ENCODE assay signal across 8 cellular contexts in genomic region chr10:87860156-87860795, GRCh38. TPM values are rescaled to one million over a fixed set of nuclear protein-coding genes. Genes with fewer than 3 reads are reported as not detected.
DNase-seq lines count a peak whose midpoint lies in the region; ATAC-seq and TF ChIP-seq lines count a peak whose summit lies in the region.

No MANE protein-coding gene starts in this region.

- H3K36me3 ChIP-seq in KOPT-K1 (ENCODE audit: insufficient read depth, low read length) (no peaks in the 10 kb centered on the region; the same call in 1 of the 2 replicates), RWPE2 (ENCODE audit: low read depth) (0 out of 2 replicates have a peak, but pooled peaks cover 2% of the 10 kb centered on the region)

- H3K9me3 Mint-ChIP-seq in activated T-cell treated with anti-CD3 and anti-CD28 coated beads, Interleukin-2, amount 50 U/mL, for 4 hours, result no peaks in the 10 kb centered on the region
- peaks cover 0 to 5% (median 0%) of the 10 kb centered on the region in 7 donors for H3K9me3 Mint-ChIP-seq in naive B cell

- no peak overlapping the region for H3K4me3 ChIP-seq in RWPE2 (ENCODE audit: severe bottlenecking)

- peak overlapping the region in 5 of 6 donors; percentile 42 to 97 (median 78) for H3K27ac Mint-ChIP-seq in naive B cell

- ATAC-seq in activated T-cell treated with anti-CD3 and anti-CD28 coated beads, Interleukin-2, amount 50 U/mL, for 4 hours, result no peak
- ATAC-seq in RWPE2 (ENCODE audit: low read depth), result no peak
- ATAC-seq in naive B cell (ENCODE audit: low read depth in 2 of 2), result peak; percentile 13
- ATAC-seq in HG03442 (IDR thresholded peaks at IDR 0.05; ENCODE audit: unreplicated experiment), result no peak

- H3K4me3 Mint-ChIP-seq in activated T-cell treated with anti-CD3 and anti-CD28 coated beads, Interleukin-2, amount 50 U/mL, for 4 hours, result peak overlapping the region; percentile 1
- H3K4me3 Mint-ChIP-seq in naive B cell, result peak overlapping the region; percentile 10 to 99 (median 76)

- H3K4me1 Mint-ChIP-seq in activated T-cell treated with anti-CD3 and anti-CD28 coated beads, Interleukin-2, amount 50 U/mL, for 4 hours (ENCODE audit: low read depth), result peaks cover 24% of the 10 kb centered on the region
- peaks cover 24 to 29% (median 28%) of the 10 kb centered on the region in 3 donors for H3K4me1 Mint-ChIP-seq in naive B cell

- no peaks in the 10 kb centered on the region for H3K27me3 Mint-ChIP-seq in activated T-cell treated with anti-CD3 and anti-CD28 coated beads, Interleukin-2, amount 50 U/mL, for 4 hours (ENCODE audit: low read depth)
- H3K27me3 Mint-ChIP-seq in naive B cell, result no peaks in the 10 kb centered on the region

- no peaks in the 10 kb centered on the region for H3K4me1 ChIP-seq in RWPE2 (ENCODE audit: insufficient read depth, poor library complexity, severe bottlenecking)

- H3K27ac ChIP-seq in KOPT-K1 (ENCODE audit: low read depth, low read length, poor library complexity, severe bottlenecking), result peak overlapping the region; percentile 98
- no peak overlapping the region for H3K27ac ChIP-seq in RWPE2 (ENCODE audit: poor library complexity, severe bottlenecking)

- H3K27me3 ChIP-seq in RWPE2 (ENCODE audit: insufficient read depth, poor library complexity, severe bottlenecking), result no peaks in the 10 kb centered on the region

- DNase-seq in activated T-cell treated with anti-CD3 and anti-CD28 coated beads, Interleukin-2, amount 50 U/mL, for 4 hours, result peak; percentile 9
- no peak for DNase-seq in activated T-cell treated with anti-CD3 and anti-CD28 coated beads, Interleukin-2, amount 50 U/mL, for 48 hours
- DNase-seq in RWPE2 (ENCODE audit: low spot score) (no peak), cerebellar cortex (ENCODE audit: low spot score) (peak; percentile 77), naive B cell (peak; percentile 71), inferior parietal cortex (ENCODE audit: extremely low spot score) (no peak)

- H3K36me3 Mint-ChIP-seq in activated T-cell treated with anti-CD3 and anti-CD28 coated beads, Interleukin-2, amount 50 U/mL, for 4 hours (ENCODE audit: insufficient read depth), result no peaks in the 10 kb centered on the region
- H3K36me3 Mint-ChIP-seq in naive B cell, result no peaks in the 10 kb centered on the region

- peak; percentile 78 for TF ChIP-seq CTCF in RWPE2 (IDR thresholded peaks at IDR 0.05; ENCODE audit: poor library complexity, severe bottlenecking)

- H3K9me3 ChIP-seq in KOPT-K1 (ENCODE audit: insufficient read depth, low read length, poor library complexity, severe bottlenecking) (peaks cover 6% of the 10 kb centered on the region), RWPE2 (ENCODE audit: severe bottlenecking) (no peaks in the 10 kb centered on the region)

RNA-seq across cellular contexts. Expression of gene KLLN, which starts 3.1 kb away (rescaled TPM):
- total RNA-seq in activated T-cell treated with anti-CD3 and anti-CD28 coated beads, Interleukin-2, amount 50 U/mL, for 4 hours, result under 1 TPM; 0.32 to 0.43 (median 0.35) TPM
- under 1 TPM in 5 of 6 donors, not detected in 1; 0.09 to 0.55 (median 0.22) TPM for polyA plus RNA-seq in naive B cell (ENCODE audit: low read depth in 6 of 6)

RNA-seq across cellular contexts. Expression of gene PTEN, which starts 3.1 kb away (rescaled TPM):
- total RNA-seq in activated T-cell treated with anti-CD3 and anti-CD28 coated beads, Interleukin-2, amount 50 U/mL, for 4 hours, result 10 to 100 TPM; 32.8 to 37.2 (median 35.5) TPM
- polyA plus RNA-seq in naive B cell (ENCODE audit: low read depth in 6 of 6), result 10 to 100 TPM; 34.1 to 53.4 (median 46.7) TPM

RNA-seq across cellular contexts. Expression of gene ATAD1, which starts 42.2 kb away (rescaled TPM):
- 10 to 100 TPM; 52.2 to 61.1 (median 52.5) TPM for total RNA-seq in activated T-cell treated with anti-CD3 and anti-CD28 coated beads, Interleukin-2, amount 50 U/mL, for 4 hours
- polyA plus RNA-seq in naive B cell (ENCODE audit: low read depth in 6 of 6), result 10 to 100 TPM; 21.1 to 32.2 (median 30.4) TPM

Comparison
In these comparisons a context has a peak if more than half of its experiments do, and no peak if none do; other contexts are left out.
1. DNase-seq: peak in activated T-cell treated with anti-CD3 and anti-CD28 coated beads, Interleukin-2, amount 50 U/mL, for 4 hours (single experiment), cerebellar cortex (single experiment) and naive B cell (single experiment); none in activated T-cell treated with anti-CD3 and anti-CD28 coated beads, Interleukin-2, amount 50 U/mL, for 48 hours (0 of 2), RWPE2 (single experiment) and inferior parietal cortex (single experiment).
2. ATAC-seq: peak in naive B cell (2 of 2); none in activated T-cell treated with anti-CD3 and anti-CD28 coated beads, Interleukin-2, amount 50 U/mL, for 4 hours (0 of 2), RWPE2 (single experiment) and HG03442 (single experiment).